ENCODE assay signal across 7 cellular contexts in genomic region chr20:23348510-23348909, GRCh38. TPM values are rescaled to one million over a fixed set of nuclear protein-coding genes. Genes with fewer than 3 reads are reported as not detected.
A peak's percentile ranks its signal among the peaks of the same experiment; 100 is the strongest.
DNase-seq lines count a peak whose midpoint lies in the region; ATAC-seq, FAIRE-seq and TF ChIP-seq lines count a peak whose summit lies in the region.
"Not testable (repeated sequence)": the region's sequence is repeated elsewhere in the genome, so short reads cannot be mapped to it uniquely, and the experiment has no call there.

No MANE protein-coding gene starts in this region.

- H3K4me1 ChIP-seq in Caco-2 (peaks cover 17% of the 10 kb centered on the region), astrocyte (ENCODE audit: insufficient read depth, low read length) (peaks cover 12% of the 10 kb centered on the region), cardiac muscle cell (ENCODE audit: low read depth) (peaks cover 19% of the 10 kb centered on the region), sigmoid colon (peaks cover 0 to 32% (median 22%) of the 10 kb centered on the region in 4 donors)

- H3K79me2 ChIP-seq in astrocyte (ENCODE audit: insufficient read depth, low read length), result peaks cover 30% of the 10 kb centered on the region

- not testable (repeated sequence) for H3K4me2 ChIP-seq in astrocyte (ENCODE audit: low read length)

- not testable (repeated sequence) for H3K4me3 ChIP-seq in Caco-2 (ENCODE audit: low read depth, low read length); astrocyte (ENCODE audit: insufficient read depth, low read depth, low read length); cardiac muscle cell; sigmoid colon

- H3K4me3 Mint-ChIP-seq in Caco-2 (ENCODE audit: unreplicated experiment) (peak overlapping the region; percentile 89), astrocyte (ENCODE audit: unreplicated experiment) (peak overlapping the region; percentile 97), naive B cell (peak overlapping the region in 2 of 8 donors; percentile 44 to 90)
- H3K4me3 Mint-ChIP-seq in T-cell, result not testable (repeated sequence)
- peak overlapping the region; percentile 40 for H3K4me3 Mint-ChIP-seq in activated T-cell treated with anti-CD3 and anti-CD28 coated beads, Interleukin-2, amount 50 U/mL, for 24 hours

- peaks cover 20% of the 10 kb centered on the region for H4K20me1 ChIP-seq in astrocyte (ENCODE audit: insufficient read depth, low read length)

- not testable (repeated sequence) for H3K27me3 ChIP-seq in Caco-2 (replicated peaks; ENCODE audit: control insufficient read depth, insufficient read depth, low read length); astrocyte (ENCODE audit: insufficient read depth, low read length); cardiac muscle cell; sigmoid colon

- 59 to 86% methylated on average over 6 of the region's 6 CpGs for WGBS in sigmoid colon, 2 donors

- not testable (repeated sequence) for DNase-seq in Caco-2; T-cell; activated T-cell treated with anti-CD3 and anti-CD28 coated beads, Interleukin-2, amount 50 U/mL, for 24 hours; astrocyte (ENCODE audit: low read depth); cardiac muscle cell (ENCODE audit: low read depth in 1 of 2, low spot score in 1 of 2); naive B cell; sigmoid colon

- H3K36me3 ChIP-seq in Caco-2 (ENCODE audit: control insufficient read depth, insufficient read depth, low read length); astrocyte (ENCODE audit: insufficient read depth, low read length); cardiac muscle cell; sigmoid colon: not testable (repeated sequence)

- TF ChIP-seq EP300 in sigmoid colon (IDR thresholded peaks at IDR 0.05), result not testable (repeated sequence)

- H3K4me1 Mint-ChIP-seq in Caco-2 (ENCODE audit: low read depth, unreplicated experiment) (peaks cover 16% of the 10 kb centered on the region), T-cell (peaks cover 19 to 29% (median 27%) of the 10 kb centered on the region in 3 donors), naive B cell (peaks cover 18 to 31% (median 27%) of the 10 kb centered on the region in 3 donors)
- peaks cover 33% of the 10 kb centered on the region for H3K4me1 Mint-ChIP-seq in activated T-cell treated with anti-CD3 and anti-CD28 coated beads, Interleukin-2, amount 50 U/mL, for 24 hours (ENCODE audit: low read depth)
- H3K4me1 Mint-ChIP-seq in astrocyte (ENCODE audit: low read depth, unreplicated experiment), result not testable (repeated sequence)

- H3K9me3 Mint-ChIP-seq in Caco-2 (ENCODE audit: unreplicated experiment); T-cell; activated T-cell treated with anti-CD3 and anti-CD28 coated beads, Interleukin-2, amount 50 U/mL, for 24 hours; astrocyte (ENCODE audit: unreplicated experiment); naive B cell: not testable (repeated sequence)

- not testable (repeated sequence) for H2AFZ ChIP-seq in astrocyte (ENCODE audit: low read depth, low read length)

- not testable (repeated sequence) for H3K27ac ChIP-seq in astrocyte (ENCODE audit: low read depth, low read length)
- H3K27ac ChIP-seq in cardiac muscle cell (peak overlapping the region; percentile 95), sigmoid colon (peak overlapping the region; percentile 91 to 100 (median 99))

- BruUV-seq in Caco-2 (replicated peaks; lab: Mats Ljungman, UMichigan), result not testable (repeated sequence)

- not testable (repeated sequence) for ATAC-seq in T-cell (replicated peaks in 1 of 4); naive B cell (ENCODE audit: low read depth in 2 of 2)

- intact Hi-C loops in Caco-2 (cut with micrococcal nuclease; ENCODE audit: unreplicated experiment); sigmoid colon (cut with DNase I): not testable (repeated sequence)

- FAIRE-seq in astrocyte (lab: Jason Lieb, UNC), result not testable (repeated sequence)

- POLR2A ChIA-PET in Caco-2 (lab: Charles Lee), result interaction anchor here (2.5 kb wide), 1 partner anchor 10 kb away, joined by 41 read pairs; no protein-coding TSS in a partner anchor
- POLR2A ChIA-PET in T-cell (lab: Charles Lee), result not testable (repeated sequence)

- H3K9ac ChIP-seq in astrocyte (ENCODE audit: low read length), result not testable (repeated sequence)

- CTCF ChIA-PET in Caco-2 (lab: Charles Lee), result interaction anchor here (0.6 to 2.4 kb wide), 2 partner anchors 8 to 147 kb away, joined by 3 to 25 read pairs; no protein-coding TSS in a partner anchor
- CTCF ChIA-PET in T-cell (lab: Charles Lee), result interaction anchor here in 1 of 2 donors (1.2 to 2.0 kb wide), 2 partner anchors 10 to 13 kb away, joined by 3 to 22 read pairs; no protein-coding TSS in a partner anchor

- TF ChIP-seq CTCF in Caco-2 (IDR thresholded peaks at IDR 0.05; ENCODE audit: insufficient read depth in 1 of 2, low read depth in 1 of 2, low read length in 1 of 2, severe bottlenecking in 1 of 2, unreplicated experiment in 1 of 2); astrocyte (IDR thresholded peaks at IDR 0.05; ENCODE audit: insufficient read depth, low read depth, low read length); cardiac muscle cell (IDR thresholded peaks at IDR 0.05; ENCODE audit: low read depth, low read length); sigmoid colon (IDR thresholded peaks at IDR 0.05): not testable (repeated sequence)

- H3K9me3 ChIP-seq in Caco-2; astrocyte (ENCODE audit: insufficient read depth, low read depth, low read length); cardiac muscle cell (ENCODE audit: low read depth); sigmoid colon: not testable (repeated sequence)

- H3K27ac Mint-ChIP-seq in Caco-2 (ENCODE audit: unreplicated experiment) (peak overlapping the region; percentile 82), T-cell (peak overlapping the region; percentile 20 to 100), astrocyte (ENCODE audit: unreplicated experiment) (peak overlapping the region; percentile 100), naive B cell (peak overlapping the region in 5 of 6 donors; percentile 63 to 100 (median 88))
- H3K27ac Mint-ChIP-seq in activated T-cell treated with anti-CD3 and anti-CD28 coated beads, Interleukin-2, amount 50 U/mL, for 24 hours, result peak overlapping the region; percentile 100

- H3K36me3 Mint-ChIP-seq in Caco-2 (ENCODE audit: insufficient read depth, unreplicated experiment), result peaks cover 16% of the 10 kb centered on the region
- not testable (repeated sequence) for H3K36me3 Mint-ChIP-seq in T-cell; astrocyte (ENCODE audit: low read depth, unreplicated experiment); naive B cell
- peaks cover 28% of the 10 kb centered on the region for H3K36me3 Mint-ChIP-seq in activated T-cell treated with anti-CD3 and anti-CD28 coated beads, Interleukin-2, amount 50 U/mL, for 24 hours (ENCODE audit: low read depth)

- not testable (repeated sequence) for H3K27me3 Mint-ChIP-seq in Caco-2 (ENCODE audit: insufficient read depth, unreplicated experiment); T-cell; activated T-cell treated with anti-CD3 and anti-CD28 coated beads, Interleukin-2, amount 50 U/mL, for 24 hours; astrocyte (ENCODE audit: low read depth, unreplicated experiment); naive B cell

- not testable (repeated sequence) for TF ChIP-seq POLR2A in sigmoid colon (IDR thresholded peaks at IDR 0.05)

RNA-seq across cellular contexts. Expression of gene NXT1, which starts 2.1 kb away (rescaled TPM):
- 33.6 and 34.1 TPM in 2 replicates for total RNA-seq in Caco-2 (2022)
- 10 to 100 TPM; 22.1 to 60.0 (median 24.4) TPM for total RNA-seq in T-cell
- total RNA-seq in astrocyte, result 17.9 and 19.3 TPM in 2 replicates
- 27.4 and 39.1 TPM in 2 replicates for total RNA-seq in cardiac muscle cell
- 29.1 and 34.2 TPM in 2 replicates for polyA plus RNA-seq in cardiac muscle cell
- polyA plus RNA-seq in naive B cell (ENCODE audit: low read depth in 6 of 6), result 10 to 100 TPM; 58.3 to 81.9 (median 65.7) TPM
- total RNA-seq in sigmoid colon, result 10 to 100 TPM; 19.9 to 57.6 (median 29.3) TPM
- 10 to 100 TPM in 2 of 3 donors, 1 to 10 TPM in 1; 8.1 to 22.3 (median 10.8) TPM for polyA plus RNA-seq in sigmoid colon

RNA-seq across cellular contexts. Expression of gene GZF1, which starts 13.5 kb away (rescaled TPM):
- total RNA-seq in Caco-2 (2022), result 18.4 and 20.6 TPM in 2 replicates
- total RNA-seq in T-cell, result 10 to 100 TPM; 10.2 to 35.1 (median 13.1) TPM
- total RNA-seq in astrocyte, result 12.2 and 16.3 TPM in 2 replicates
- total RNA-seq in cardiac muscle cell, result 19.0 and 20.2 TPM in 2 replicates
- polyA plus RNA-seq in cardiac muscle cell, result 7.4 and 10.4 TPM in 2 replicates
- 1 to 10 TPM in 5 of 6 donors, not detected in 1; 2.3 to 3.5 (median 3.1) TPM for polyA plus RNA-seq in naive B cell (ENCODE audit: low read depth in 6 of 6)
- total RNA-seq in sigmoid colon, result 10 to 100 TPM; 13.0 to 17.5 (median 17.1) TPM
- polyA plus RNA-seq in sigmoid colon, result 1 to 10 TPM; 2.4 to 6.0 (median 4.9) TPM
